Comparison of ENCODE assay signal across 29 cellular contexts in genomic region chrX:114127005-114127404, GRCh38.
"Had no signal": no experiment of that assay in that cellular context is flagged by ENCODE, and none has a peak within 500 bp of the region (broad histone marks: within the 10 kb centered on the region; RNA-seq: fewer than 3 reads in every experiment).

No MANE protein-coding gene starts in this region.

- ATAC-seq: stimulated activated effector memory CD8-positive, alpha-beta T cell treated with anti-CD3 and anti-CD28 coated beads, Interleukin-12 subunit alpha, Interleukin-12 subunit beta, amount 100 ng/mL, for 72 hours; stimulated activated memory B cell treated with anti-CD40 and anti-IgM and Interleukin-4, amounts not matched to agents 10 μg/mL and 1 μg/mL and 100 μg/mL, for 72 hours; stimulated activated naive B cell treated with anti-CD40 and anti-IgM and Interleukin-4, amounts not matched to agents 10 μg/mL and 1 μg/mL and 100 μg/mL, for 72 hours; stimulated activated naive CD8-positive, alpha-beta T cell treated with anti-CD3 and anti-CD28 coated beads, Interleukin-15, amount 100 ng/mL, for 72 hours; stimulated activated naive CD8-positive, alpha-beta T cell treated with anti-CD3 and anti-CD28 coated beads, Interleukin-15, Interleukin-2, amounts not matched to agents 100 U/mL and 50 U/mL, for 24 hours; upper lobe of right lung had no signal

- H3K27me3 Mint-ChIP-seq: stimulated activated memory B cell treated with anti-CD40 and anti-IgM and Interleukin-4, amounts not matched to agents 10 μg/mL and 1 μg/mL and 100 μg/mL, for 72 hours; stimulated activated naive CD8-positive, alpha-beta T cell treated with anti-CD3 and anti-CD28 coated beads, Interleukin-15, amount 100 ng/mL, for 72 hours; stimulated activated naive CD8-positive, alpha-beta T cell treated with anti-CD3 and anti-CD28 coated beads, Interleukin-15, Interleukin-2, amounts not matched to agents 100 ng/mL and 50 ng/mL, for 24 hours had no signal

- H3K36me3 Mint-ChIP-seq: stimulated activated effector memory CD8-positive, alpha-beta T cell treated with anti-CD3 and anti-CD28 coated beads, Interleukin-12 subunit alpha, Interleukin-12 subunit beta, amount 100 ng/mL, for 72 hours; stimulated activated memory B cell treated with anti-CD40 and anti-IgM and Interleukin-4, amounts not matched to agents 10 μg/mL and 1 μg/mL and 100 μg/mL, for 72 hours; stimulated activated naive B cell treated with anti-CD40 and anti-IgM and Interleukin-4, amounts not matched to agents 10 μg/mL and 1 μg/mL and 100 μg/mL, for 72 hours; type B pancreatic cell had no signal

- H3K4me1 Mint-ChIP-seq: stimulated activated effector memory CD8-positive, alpha-beta T cell treated with anti-CD3 and anti-CD28 coated beads, Interleukin-12 subunit alpha, Interleukin-12 subunit beta, amount 100 ng/mL, for 72 hours; stimulated activated memory B cell treated with anti-CD40 and anti-IgM and Interleukin-4, amounts not matched to agents 10 μg/mL and 1 μg/mL and 100 μg/mL, for 72 hours; stimulated activated naive B cell treated with anti-CD40 and anti-IgM and Interleukin-4, amounts not matched to agents 10 μg/mL and 1 μg/mL and 100 μg/mL, for 72 hours; stimulated activated naive CD8-positive, alpha-beta T cell treated with anti-CD3 and anti-CD28 coated beads, Interleukin-15, amount 100 ng/mL, for 72 hours had no signal

- H3K4me3 Mint-ChIP-seq: stimulated activated effector memory CD8-positive, alpha-beta T cell treated with anti-CD3 and anti-CD28 coated beads, Interleukin-12 subunit alpha, Interleukin-12 subunit beta, amount 100 ng/mL, for 72 hours; stimulated activated memory B cell treated with anti-CD40 and anti-IgM and Interleukin-4, amounts not matched to agents 10 μg/mL and 1 μg/mL and 100 μg/mL, for 72 hours; stimulated activated naive B cell treated with anti-CD40 and anti-IgM and Interleukin-4, amounts not matched to agents 10 μg/mL and 1 μg/mL and 100 μg/mL, for 72 hours; stimulated activated naive CD8-positive, alpha-beta T cell treated with anti-CD3 and anti-CD28 coated beads, Interleukin-15, amount 100 ng/mL, for 72 hours; stimulated activated naive CD8-positive, alpha-beta T cell treated with anti-CD3 and anti-CD28 coated beads, Interleukin-15, Interleukin-2, amounts not matched to agents 100 ng/mL and 50 ng/mL, for 24 hours; type B pancreatic cell had no signal

- H3K27ac Mint-ChIP-seq: stimulated activated effector memory CD8-positive, alpha-beta T cell treated with anti-CD3 and anti-CD28 coated beads, Interleukin-12 subunit alpha, Interleukin-12 subunit beta, amount 100 ng/mL, for 72 hours; stimulated activated memory B cell treated with anti-CD40 and anti-IgM and Interleukin-4, amounts not matched to agents 10 μg/mL and 1 μg/mL and 100 μg/mL, for 72 hours; stimulated activated naive B cell treated with anti-CD40 and anti-IgM and Interleukin-4, amounts not matched to agents 10 μg/mL and 1 μg/mL and 100 μg/mL, for 72 hours; stimulated activated naive CD8-positive, alpha-beta T cell treated with anti-CD3 and anti-CD28 coated beads, Interleukin-15, amount 100 ng/mL, for 72 hours; stimulated activated naive CD8-positive, alpha-beta T cell treated with anti-CD3 and anti-CD28 coated beads, Interleukin-15, Interleukin-2, amounts not matched to agents 100 ng/mL and 50 ng/mL, for 24 hours; type B pancreatic cell had no signal

- H3K4me1 ChIP-seq: stomach, suprapubic skin, testis, thyroid gland, tibial artery, tibial nerve, transverse colon, upper lobe of left lung, upper lobe of right lung, uterus, vagina had no signal

- H3K4me3 ChIP-seq: stomach, suprapubic skin, testis, thoracic aorta, thyroid gland, tibial artery, tibial nerve, transverse colon, upper lobe of left lung, upper lobe of right lung, uterus, vagina had no signal

- FAIRE-seq: urothelium cell line had no signal

- DNase-seq: stimulated activated CD4-positive, alpha-beta T cell treated with anti-CD3 and anti-CD28 coated beads, Interleukin-2, amount 100 ng/mL, for 48 hours; stimulated activated CD4-positive, alpha-beta T cell treated with anti-CD3 and anti-CD28 coated beads, Interleukin-4, amount 100 ng/mL, for 1 hour; stimulated activated CD4-positive, alpha-beta T cell treated with anti-CD3 and anti-CD28 coated beads, Interleukin-4, amount 100 ng/mL, for 24 hours; stimulated activated CD4-positive, alpha-beta T cell treated with anti-CD3 and anti-CD28 coated beads, Interleukin-4, amount 100 ng/mL, for 4 hours; stimulated activated CD8-positive, alpha-beta memory T cell treated with anti-CD3 and anti-CD28 coated beads, Interleukin-4, amount 100 ng/mL, for 48 hours; stimulated activated naive B cell treated with anti-CD40 and anti-IgM and Interleukin-4, amounts not matched to agents 10 μg/mL and 1 μg/mL and 100 μg/mL, for 72 hours; stimulated activated naive CD4-positive, alpha-beta T cell; stimulated activated naive CD4-positive, alpha-beta T cell treated with Interleukin-2 at 50 U/mL for 16 hours; stimulated activated naive CD8-positive, alpha-beta T cell treated with anti-CD3 and anti-CD28 coated beads, Interleukin-15, amount 100 ng/mL, for 72 hours; stimulated activated naive CD8-positive, alpha-beta T cell treated with anti-CD3 and anti-CD28 coated beads, Interleukin-15, Interleukin-2, amounts not matched to agents 100 U/mL and 50 U/mL, for 24 hours; stomach; substantia nigra; testis; thyroid gland; tibial artery; transverse colon; trophoblast cell; upper lobe of left lung; upper lobe of right lung; uterus had no signal

- H3K27ac ChIP-seq: stomach, suprapubic skin, testis, thoracic aorta, thyroid gland, tibial artery, tibial nerve, transverse colon, upper lobe of left lung, upper lobe of right lung, uterus, vagina had no signal

- H3K27me3 ChIP-seq: suprapubic skin, testis, thyroid gland, tibial artery, transverse colon, upper lobe of left lung, upper lobe of right lung, uterus, vagina had no signal

- H3K36me3 ChIP-seq: stomach, suprapubic skin, thoracic aorta, thyroid gland, tibial artery, tibial nerve, transverse colon, upper lobe of left lung, upper lobe of right lung, uterus, vagina had no signal

- H3K9me3 Mint-ChIP-seq: stimulated activated memory B cell treated with anti-CD40 and anti-IgM and Interleukin-4, amounts not matched to agents 10 μg/mL and 1 μg/mL and 100 μg/mL, for 72 hours; stimulated activated naive B cell treated with anti-CD40 and anti-IgM and Interleukin-4, amounts not matched to agents 10 μg/mL and 1 μg/mL and 100 μg/mL, for 72 hours; stimulated activated naive CD8-positive, alpha-beta T cell treated with anti-CD3 and anti-CD28 coated beads, Interleukin-15, Interleukin-2, amounts not matched to agents 100 ng/mL and 50 ng/mL, for 24 hours; type B pancreatic cell had no signal

- H3K9me3 ChIP-seq: stomach, suprapubic skin, testis, thoracic aorta, thyroid gland, tibial artery, tibial nerve, transverse colon, upper lobe of left lung, upper lobe of right lung, uterus, vagina had no signal
